1 cellular context compared by ENCODE assay signal in the genomic region with DNA sequence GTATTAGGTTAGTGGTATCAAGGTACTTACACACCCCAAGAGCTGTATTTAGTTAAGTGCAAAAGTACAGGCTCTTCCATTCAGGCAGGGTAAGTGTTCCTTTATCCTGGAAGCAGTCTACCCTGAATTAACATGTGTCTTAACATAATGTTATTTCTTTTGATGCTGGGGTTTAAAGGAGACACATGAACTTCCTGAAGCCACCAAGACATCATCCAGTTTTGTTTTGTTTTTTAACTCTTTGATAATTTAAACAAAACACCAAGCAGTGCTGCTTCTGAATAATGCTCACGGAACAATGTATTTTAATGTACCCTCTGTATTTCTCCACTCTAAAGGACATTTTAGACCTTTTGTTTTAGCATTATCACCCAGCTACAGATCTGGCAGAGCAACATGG.
TF ChIP-seq lines count a peak whose summit lies in the region.

No MANE protein-coding gene starts in this region.

TF ChIP-seq in HepG2, 621 proteins besides CTCF, POLR2A, EP300 and RAD21 (continued from another document):
- TF ChIP-seq, protein P1, sequence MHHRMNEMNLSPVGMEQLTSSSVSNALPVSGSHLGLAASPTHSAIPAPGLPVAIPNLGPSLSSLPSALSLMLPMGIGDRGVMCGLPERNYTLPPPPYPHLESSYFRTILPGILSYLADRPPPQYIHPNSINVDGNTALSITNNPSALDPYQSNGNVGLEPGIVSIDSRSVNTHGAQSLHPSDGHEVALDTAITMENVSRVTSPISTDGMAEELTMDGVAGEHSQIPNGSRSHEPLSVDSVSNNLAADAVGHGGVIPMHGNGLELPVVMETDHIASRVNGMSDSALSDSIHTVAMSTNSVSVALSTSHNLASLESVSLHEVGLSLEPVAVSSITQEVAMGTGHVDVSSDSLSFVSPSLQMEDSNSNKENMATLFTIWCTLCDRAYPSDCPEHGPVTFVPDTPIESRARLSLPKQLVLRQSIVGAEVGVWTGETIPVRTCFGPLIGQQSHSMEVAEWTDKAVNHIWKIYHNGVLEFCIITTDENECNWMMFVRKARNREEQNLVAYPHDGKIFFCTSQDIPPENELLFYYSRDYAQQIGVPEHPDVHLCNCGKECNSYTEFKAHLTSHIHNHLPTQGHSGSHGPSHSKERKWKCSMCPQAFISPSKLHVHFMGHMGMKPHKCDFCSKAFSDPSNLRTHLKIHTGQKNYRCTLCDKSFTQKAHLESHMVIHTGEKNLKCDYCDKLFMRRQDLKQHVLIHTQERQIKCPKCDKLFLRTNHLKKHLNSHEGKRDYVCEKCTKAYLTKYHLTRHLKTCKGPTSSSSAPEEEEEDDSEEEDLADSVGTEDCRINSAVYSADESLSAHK (CRISPR knock-in tag; IDR thresholded peaks at IDR 0.05; ENCODE audit: borderline replicate concordance): no peak
- TF ChIP-seq ZNF83 (CRISPR knock-in tag; IDR thresholded peaks at IDR 0.05; ENCODE audit: borderline replicate concordance) (no peak), ZMYM2 (CRISPR knock-in tag; IDR thresholded peaks at IDR 0.05) (no peak), ZNF24 (IDR thresholded peaks at IDR 0.05) (no peak), ZNF350 (CRISPR knock-in tag; IDR thresholded peaks at IDR 0.05; ENCODE audit: borderline replicate concordance, low read depth) (no peak), MBNL3 (CRISPR knock-in tag; conservative IDR thresholded peaks at IDR 0.05) (no peak)
- TF ChIP-seq, protein P2, sequence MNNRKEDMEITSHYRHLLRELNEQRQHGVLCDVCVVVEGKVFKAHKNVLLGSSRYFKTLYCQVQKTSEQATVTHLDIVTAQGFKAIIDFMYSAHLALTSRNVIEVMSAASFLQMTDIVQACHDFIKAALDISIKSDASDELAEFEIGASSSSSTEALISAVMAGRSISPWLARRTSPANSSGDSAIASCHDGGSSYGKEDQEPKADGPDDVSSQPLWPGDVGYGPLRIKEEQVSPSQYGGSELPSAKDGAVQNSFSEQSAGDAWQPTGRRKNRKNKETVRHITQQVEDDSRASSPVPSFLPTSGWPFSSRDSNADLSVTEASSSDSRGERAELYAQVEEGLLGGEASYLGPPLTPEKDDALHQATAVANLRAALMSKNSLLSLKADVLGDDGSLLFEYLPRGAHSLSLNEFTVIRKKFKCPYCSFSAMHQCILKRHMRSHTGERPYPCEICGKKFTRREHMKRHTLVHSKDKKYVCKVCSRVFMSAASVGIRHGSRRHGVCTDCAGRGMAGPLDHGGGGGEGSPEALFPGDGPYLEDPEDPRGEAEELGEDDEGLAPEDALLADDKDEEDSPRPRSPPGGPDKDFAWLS (CRISPR knock-in tag; IDR thresholded peaks at IDR 0.05; ENCODE audit: borderline replicate concordance): no peak
- TF ChIP-seq, protein P3, sequence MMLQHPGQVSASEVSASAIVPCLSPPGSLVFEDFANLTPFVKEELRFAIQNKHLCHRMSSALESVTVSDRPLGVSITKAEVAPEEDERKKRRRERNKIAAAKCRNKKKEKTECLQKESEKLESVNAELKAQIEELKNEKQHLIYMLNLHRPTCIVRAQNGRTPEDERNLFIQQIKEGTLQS (CRISPR knock-in tag; IDR thresholded peaks at IDR 0.05): no peak
